21 cellular contexts compared by ENCODE assay signal in genomic region chr6:148828047-148828446, GRCh38.
"Had no signal": no experiment of that assay in that cellular context is flagged by ENCODE, and none has a peak within 500 bp of the region (broad histone marks: within the 10 kb centered on the region; RNA-seq: fewer than 3 reads in every experiment).

No MANE protein-coding gene starts in this region.

- H3K4me1 ChIP-seq: colonic mucosa, gastrocnemius medialis, gastroesophageal sphincter had no signal

- H3K4me3 ChIP-seq: colonic mucosa, coronary artery, dorsolateral prefrontal cortex, esophagus muscularis mucosa, esophagus squamous epithelium, gastrocnemius medialis, gastroesophageal sphincter, heart left ventricle had no signal

- DNase-seq: colonic mucosa; cortex of kidney; dermis blood vessel endothelial cell; dorsolateral prefrontal cortex; effector CD4-positive, alpha-beta T cell; effector CD8-positive, alpha-beta T cell; effector memory CD4-positive, alpha-beta T cell; effector memory CD8-positive, alpha-beta T cell; endodermal cell; erythroblast; esophagus squamous epithelium; foreskin keratinocyte; foreskin melanocyte; gastrocnemius medialis; glutamatergic neuron; head of caudate nucleus; heart left ventricle had no signal

- H3K9me3 ChIP-seq: colonic mucosa, esophagus muscularis mucosa, esophagus squamous epithelium, gastrocnemius medialis, gastroesophageal sphincter, heart left ventricle had no signal

- H3K27ac ChIP-seq: colonic mucosa, coronary artery, dorsolateral prefrontal cortex, epithelial cell of prostate, esophagus muscularis mucosa, esophagus squamous epithelium, foreskin keratinocyte, gastrocnemius medialis, gastroesophageal sphincter, heart left ventricle had no signal

- H3K27me3 ChIP-seq: colonic mucosa, dorsolateral prefrontal cortex, esophagus muscularis mucosa, esophagus squamous epithelium, foreskin keratinocyte, gastrocnemius medialis, gastroesophageal sphincter, heart left ventricle had no signal

- H3K36me3 ChIP-seq: colonic mucosa, esophagus muscularis mucosa, esophagus squamous epithelium, gastrocnemius medialis, gastroesophageal sphincter, heart left ventricle had no signal
